ENCODE assay signal across 1 cellular context in genomic region chr3:142960322-142960850, GRCh38.
TF ChIP-seq lines count a peak whose summit lies in the region.

No MANE protein-coding gene starts in this region.

TF ChIP-seq in A549, 52 proteins besides CTCF, POLR2A, EP300 and RAD21 (continued from another document):
- TF ChIP-seq POLR2AphosphoS2 (conservative IDR thresholded peaks at IDR 0.05; ENCODE audit: low read length) = no peak
- no peak for TF ChIP-seq HOXB13 (CRISPR knock-in tag; IDR thresholded peaks at IDR 0.05; ENCODE audit: low read depth)
- no peak for TF ChIP-seq HOXB5 (CRISPR knock-in tag; IDR thresholded peaks at IDR 0.05)
- no peak for TF ChIP-seq PHF8 (IDR thresholded peaks at IDR 0.05; ENCODE audit: borderline replicate concordance, low read depth)
